Comparison of ENCODE assay signal across 8 cellular contexts in genomic region chr2:54331095-54331835, GRCh38.
DNase-seq lines count a peak whose midpoint lies in the region; ATAC-seq and TF ChIP-seq lines count a peak whose summit lies in the region.

No MANE protein-coding gene starts in this region.

- H3K9me3 ChIP-seq in heart left ventricle, result no peaks in the 10 kb centered on the region
- no peaks in the 10 kb centered on the region for H3K9me3 ChIP-seq in esophagus squamous epithelium
- no peaks in the 10 kb centered on the region for H3K9me3 ChIP-seq in prostate gland

- in situ Hi-C loops in ACHN (cut with HindIII; ENCODE audit: low pct_ligation_motif_present, low pct_unique_long_range_greater_than_20kb, low sequenced_read_pairs), result no loop called here

- no peak for ATAC-seq in heart left ventricle
- ATAC-seq in Right ventricle myocardium inferior, result no peak

- H3K36me3 ChIP-seq in heart left ventricle (no peaks in the 10 kb centered on the region), esophagus squamous epithelium (no peaks in the 10 kb centered on the region), prostate gland (no peaks in the 10 kb centered on the region)

- H3K27ac ChIP-seq in heart left ventricle, result peak overlapping the region in 11 of 12 donors; percentile 88 to 96 (median 92)
- H3K27ac ChIP-seq in RWPE1, result peak overlapping the region; percentile 92
- peak overlapping the region; percentile 86 to 96 (median 90) for H3K27ac ChIP-seq in esophagus squamous epithelium
- H3K27ac ChIP-seq in prostate gland, result peak overlapping the region; percentile 86

- no peak for TF ChIP-seq POLR2A in heart left ventricle (IDR thresholded peaks at IDR 0.05)
- TF ChIP-seq POLR2A in esophagus squamous epithelium (IDR thresholded peaks at IDR 0.05), result no peak
- TF ChIP-seq POLR2A in prostate gland (IDR thresholded peaks at IDR 0.05), result no peak

- TF ChIP-seq CTCF in heart left ventricle (IDR thresholded peaks at IDR 0.05) (no peak), RWPE1 (conservative IDR thresholded peaks at IDR 0.05; ENCODE audit: low read depth) (no peak), esophagus squamous epithelium (IDR thresholded peaks at IDR 0.05) (no peak), prostate gland (IDR thresholded peaks at IDR 0.05) (no peak)

- no peak for DNase-seq in heart left ventricle
- no peak for DNase-seq in Right ventricle myocardium inferior (ENCODE audit: missing footprints)
- no peak for DNase-seq in RWPE1 (ENCODE audit: low spot score)
- no peak for DNase-seq in esophagus squamous epithelium (lab: John Stamatoyannopoulos, UW)
- DNase-seq in prostate gland (ENCODE audit: low spot score), result no peak
- no peak for DNase-seq in glomerular visceral epithelial cell (ENCODE audit: extremely low spot score)
- no peak for DNase-seq in ACHN
- DNase-seq in stimulated activated CD4-positive, alpha-beta T cell treated with anti-CD3 and anti-CD28 coated beads, Interleukin-4, amount 100 ng/mL, for 1 hour, result no peak

- 48 to 56% (median 53%) methylated on average over 14 of the region's 14 CpGs for WGBS in heart left ventricle, 4 donors
- 45 to 49% methylated on average over 11 to 14 of the region's 14 CpGs for WGBS in esophagus squamous epithelium, 2 donors
- 46% methylated on average over 14 of the region's 14 CpGs for WGBS in prostate gland

- POLR2A ChIA-PET in RWPE1 (lab: Yijun Ruan, JAX; ENCODE audit: low non-redundant PET), result no interaction called here

- H3K4me1 ChIP-seq in heart left ventricle, result peaks cover 3 to 38% (median 21%) of the 10 kb centered on the region in 12 donors
- H3K4me1 ChIP-seq in esophagus squamous epithelium, result peaks cover 5 to 21% (median 12%) of the 10 kb centered on the region in 3 donors
- H3K4me1 ChIP-seq in prostate gland (replicated peaks), result no peaks in the 10 kb centered on the region

- intact Hi-C loops in heart left ventricle (cut with DNase I), result loop anchor here in 4 of 10 donors (5.0 to 10.0 kb wide), 3 partner anchors 124 to 184 kb away; partner anchors contain the start of gene SPTBN1 (in 1 of the 4)
- intact Hi-C loops in Right ventricle myocardium inferior (cut with DNase I), result loop anchor here (5.0 kb wide), 2 partner anchors 124 to 126 kb away; partner anchors contain the start of gene SPTBN1
- intact Hi-C loops in esophagus squamous epithelium (cut with DNase I), result no loop called here
- intact Hi-C loops in prostate gland (cut with DNase I), result loop anchor here (5.0 to 10.0 kb wide), 3 partner anchors 121 to 374 kb away; partner anchors contain the start of gene ACYP2

- H3K4me3 ChIP-seq in heart left ventricle (peak overlapping the region; percentile 34 to 70 (median 59)), esophagus squamous epithelium (peak overlapping the region; percentile 54 to 84 (median 62)), prostate gland (peak overlapping the region; percentile 50 to 51)

- CTCF ChIA-PET in RWPE1 (lab: Yijun Ruan, JAX), result interaction anchor here (0.6 kb wide), 2 partner anchors 34 to 244 kb away, joined by 3 to 4 read pairs; no protein-coding TSS in a partner anchor

- H3K27me3 ChIP-seq in heart left ventricle (no peaks in the 10 kb centered on the region), esophagus squamous epithelium (no peaks in the 10 kb centered on the region), prostate gland (replicated peaks; ENCODE audit: insufficient read depth) (no peaks in the 10 kb centered on the region)
